In genomic region chr18:6775702-6776101, GRCh38 we compare ENCODE assay signal across 28 cellular contexts. TPM values are rescaled to one million over a fixed set of nuclear protein-coding genes. Genes with fewer than 3 reads are reported as not detected.
DNase-seq lines count a peak whose midpoint lies in the region; ATAC-seq and TF ChIP-seq lines count a peak whose summit lies in the region.
"Had no signal": no experiment of that assay in that cellular context is flagged by ENCODE, and none has a peak within 500 bp of the region (broad histone marks: within the 10 kb centered on the region; RNA-seq: fewer than 3 reads in every experiment).

No MANE protein-coding gene starts in this region.

- no peak overlapping the region for H3K4me2 ChIP-seq in IMR-90 (ENCODE audit: low read depth, low read length)
- H3K4me2 ChIP-seq: PC-9 had no signal

- peak overlapping the region; percentile 68 for H4K91ac ChIP-seq in IMR-90 (ENCODE audit: insufficient read depth, low read depth, low read length)

- H3K27me3 Mint-ChIP-seq in nephron progenitor cell (ENCODE audit: low read depth, poor library complexity): no peaks in the 10 kb centered on the region
- H3K27me3 Mint-ChIP-seq: activated CD4-positive, alpha-beta T cell treated with anti-CD3 and anti-CD28 coated beads, Interleukin-2, amount 10 ng/mL, durations not matched to agents 24 days and 14 days had no signal

- no CpG with 5 or more reads among the region's 2 CpGs for WGBS in IMR-90 (ENCODE audit: extremely low coverage in 2 of 2, insufficient read length in 1 of 2), 2 experiments

- H2AK9ac ChIP-seq in IMR-90 (replicated peaks; ENCODE audit: low read depth, low read length, poor library complexity): no peak overlapping the region

- CTCF ChIA-PET in IMR-90 (lab: Yijun Ruan, JAX): interaction anchor here (0.5 kb wide), 1 partner anchor 232 kb away, joined by 4 read pairs; no protein-coding TSS in a partner anchor

- peak overlapping the region; percentile 23; the same call in 1 of the 2 replicates for H3K4ac ChIP-seq in IMR-90 (ENCODE audit: low read depth, low read length)

- peak overlapping the region; percentile 39 to 85; a peak in 3 of 4 replicates for H4K8ac ChIP-seq in IMR-90 (ENCODE audit: low read depth in 2 of 2, low read length in 2 of 2)

- H3K4me3 Mint-ChIP-seq in nephron progenitor cell: no peak overlapping the region
- H3K4me3 Mint-ChIP-seq: activated CD4-positive, alpha-beta T cell treated with anti-CD3 and anti-CD28 coated beads, Interleukin-2, amount 10 ng/mL, durations not matched to agents 24 days and 14 days; CD14-positive monocyte; T-helper 2 cell treated with Interferon-gamma antibody and Interleukin-4, amounts not matched to agents 5 μg/mL and 100 μg/mL, for 36 hours had no signal

- no peak for TF ChIP-seq RAD21 in IMR-90 (IDR thresholded peaks at IDR 0.05; ENCODE audit: low read length)

- no peak overlapping the region for H2AFZ ChIP-seq in IMR-90 (replicated peaks; ENCODE audit: low read length, poor library complexity)
- H2AFZ ChIP-seq: PC-9 had no signal

- H2BK15ac ChIP-seq in IMR-90 (ENCODE audit: low read depth, low read length): peak overlapping the region; percentile 86; the same call in 1 of the 3 replicates

- BruUV-seq in IMR-90 (replicated peaks; lab: Mats Ljungman, UMichigan): no TSS peak

- peak overlapping the region; percentile 33; the same call in 1 of the 2 replicates for H2BK120ac ChIP-seq in IMR-90 (ENCODE audit: low read depth, low read length)

- dilution Hi-C loops in IMR-90 (cut with HindIII; ENCODE audit: low sequenced_read_pairs, unreplicated experiment): no loop called here

- no peaks in the 10 kb centered on the region for H3K9me3 Mint-ChIP-seq in nephron progenitor cell

- H3K9me1 ChIP-seq in IMR-90 (ENCODE audit: insufficient read depth, low read length): peaks cover 5% of the 10 kb centered on the region; the same call in 1 of the 2 replicates

- H3K56ac ChIP-seq in IMR-90 (ENCODE audit: extremely low read depth, insufficient read depth, low read length): peak overlapping the region; percentile 58; the same call in 1 of the 2 replicates

- peak overlapping the region; percentile 98; the same call in 1 of the 2 replicates for H3K27ac ChIP-seq in IMR-90 (ENCODE audit: insufficient read depth, low read length)
- H3K27ac ChIP-seq in brain microvascular endothelial cell: peak overlapping the region; percentile 23
- peak overlapping the region; percentile 15 for H3K27ac ChIP-seq in subcutaneous abdominal adipose tissue (ENCODE audit: low read depth, low read length)
- H3K27ac ChIP-seq: HL-60, lower lobe of right lung, PC-9, upper lobe of right lung had no signal

- H4K5ac ChIP-seq in IMR-90 (ENCODE audit: low read depth, low read length): peak overlapping the region; percentile 99

- peak overlapping the region; percentile 85 for H2BK5ac ChIP-seq in IMR-90 (ENCODE audit: low read depth, low read length, poor library complexity, severe bottlenecking)

- peak overlapping the region; percentile 86 for H3K27ac Mint-ChIP-seq in nephron progenitor cell
- H3K27ac Mint-ChIP-seq: activated CD4-positive, alpha-beta T cell treated with anti-CD3 and anti-CD28 coated beads, Interleukin-2, amount 10 ng/mL, durations not matched to agents 24 days and 14 days; CD14-positive monocyte; T-helper 2 cell treated with Interferon-gamma antibody and Interleukin-4, amounts not matched to agents 5 μg/mL and 100 μg/mL, for 36 hours had no signal

- in situ Hi-C loops in IMR-90 (cut with MboI; ENCODE audit: low sequenced_read_pairs): no loop called here
- in situ Hi-C loops in brain microvascular endothelial cell (cut with HindIII; ENCODE audit: low pct_ligation_motif_present, low sequenced_read_pairs): no loop called here

- H2AK5ac ChIP-seq in IMR-90 (ENCODE audit: low read depth, low read length): no peak overlapping the region

- H3K27me3 ChIP-seq in IMR-90 (ENCODE audit: control insufficient read depth, insufficient read depth, low read length): no peaks in the 10 kb centered on the region
- no peaks in the 10 kb centered on the region for H3K27me3 ChIP-seq in brain microvascular endothelial cell (replicated peaks)
- H3K27me3 ChIP-seq in subcutaneous abdominal adipose tissue (ENCODE audit: control insufficient read depth in 5 of 5, insufficient read depth in 4 of 5, low read length in 5 of 5): no peaks in the 10 kb centered on the region
- H3K27me3 ChIP-seq: upper lobe of right lung had no signal

- POLR2A ChIA-PET in IMR-90 (lab: Charles Lee; ENCODE audit: unreplicated experiment): no interaction called here

- H3K4me1 ChIP-seq in IMR-90 (ENCODE audit: control insufficient read depth, insufficient read depth, low read length) (peaks cover 17% of the 10 kb centered on the region), subcutaneous abdominal adipose tissue (ENCODE audit: control insufficient read depth in 5 of 5, insufficient read depth in 5 of 5, low read length in 5 of 5) (peaks cover 0 to 11% (median 8%) of the 10 kb centered on the region in 5 donors)
- H3K4me1 ChIP-seq: lower lobe of right lung, upper lobe of right lung had no signal

- TF ChIP-seq POLR2A in IMR-90 (IDR thresholded peaks at IDR 0.05; ENCODE audit: low read depth, low read length) (no peak), GM18505 (IDR thresholded peaks at IDR 0.05; ENCODE audit: borderline replicate concordance, extremely low read depth, insufficient read depth, insufficient read length) (no peak)

- DNase-seq in IMR-90 (no peak), brain microvascular endothelial cell (no peak), nephron progenitor cell (no peak), SIG-M5 treated with dmso at 0.1 percent for 504 hours (lab: John Stamatoyannopoulos, UW; ENCODE audit: unreplicated experiment) (no peak)
- DNase-seq: activated CD4-positive, alpha-beta T cell treated with anti-CD3 and anti-CD28 coated beads, Interleukin-2, amount 10 ng/mL, durations not matched to agents 24 days and 14 days; activated gamma-delta T cell; activated T-cell treated with anti-CD3 and anti-CD28 coated beads, Interleukin-2, amount 50 U/mL, for 1 hour; Calu3; dermis blood vessel endothelial cell; DND-41; islet precursor cell; Karpas-422; lower lobe of right lung; mucosa of descending colon; NCI-H1436; NCI-H446 treated with DMSO at 0.1 percent for 48 hours; PC-9; Right ventricle myocardium superior; stimulated activated CD4-positive, alpha-beta T cell treated with anti-CD3 and anti-CD28 coated beads, Interleukin-1b, Interleukin-23, amount 100 ng/mL, for 48 hours; stimulated activated CD8-positive, alpha-beta memory T cell treated with anti-CD3 and anti-CD28 coated beads, Interleukin-4, amount 100 ng/mL, for 48 hours; upper lobe of right lung had no signal

- no peak for TF ChIP-seq CTCF in IMR-90 (conservative IDR thresholded peaks at IDR 0.05; ENCODE audit: low read depth, low read length)
- no peak for TF ChIP-seq CTCF in brain microvascular endothelial cell (IDR thresholded peaks at IDR 0.05; ENCODE audit: low read depth, low read length, missing control alignments)
- no peak for TF ChIP-seq CTCF in nephron progenitor cell (IDR thresholded peaks at IDR 0.05)

- H3K36me3 ChIP-seq in IMR-90 (ENCODE audit: control insufficient read depth, insufficient read depth, low read length): peaks cover 4% of the 10 kb centered on the region; the same call in 1 of the 2 replicates
- H3K36me3 ChIP-seq in brain microvascular endothelial cell (replicated peaks): no peaks in the 10 kb centered on the region
- H3K36me3 ChIP-seq in subcutaneous abdominal adipose tissue (ENCODE audit: control insufficient read depth in 5 of 5, insufficient read depth in 5 of 5, low read length in 5 of 5): no peaks in the 10 kb centered on the region
- H3K36me3 ChIP-seq: lower lobe of right lung, upper lobe of right lung had no signal

- H3K18ac ChIP-seq in IMR-90 (ENCODE audit: low read depth, low read length): peak overlapping the region; percentile 99

- no peaks in the 10 kb centered on the region for H3K36me3 Mint-ChIP-seq in nephron progenitor cell (ENCODE audit: low read depth)
- H3K36me3 Mint-ChIP-seq: CD14-positive monocyte had no signal

- peaks cover 51% of the 10 kb centered on the region for H3K4me1 Mint-ChIP-seq in nephron progenitor cell
- H3K4me1 Mint-ChIP-seq: activated CD4-positive, alpha-beta T cell treated with anti-CD3 and anti-CD28 coated beads, Interleukin-2, amount 10 ng/mL, durations not matched to agents 24 days and 14 days; CD14-positive monocyte had no signal

- H3K14ac ChIP-seq in IMR-90 (replicated peaks; ENCODE audit: low read depth, low read length): no peak overlapping the region; the same call in 1 of the 2 replicates

- ATAC-seq in IMR-90 (ENCODE audit: low read depth) (no peak), GM18505 (IDR thresholded peaks at IDR 0.05; ENCODE audit: unreplicated experiment) (no peak), HG02763 (IDR thresholded peaks at IDR 0.05; ENCODE audit: unreplicated experiment) (no peak)
- ATAC-seq: mucosa of descending colon, upper lobe of right lung had no signal

- peaks cover 0 to 7% of the 10 kb centered on the region in 2 experiments; a peak in 1 of 4 replicates for H3K79me1 ChIP-seq in IMR-90 (ENCODE audit: low read depth in 1 of 2, low read length in 2 of 2)

- H3K9ac ChIP-seq in IMR-90 (ENCODE audit: low read depth, low read length): peak overlapping the region; percentile 44; the same call in 1 of the 2 replicates
- H3K9ac ChIP-seq in subcutaneous abdominal adipose tissue (ENCODE audit: low read length in 5 of 5): peak overlapping the region in 3 of 5 donors; percentile 14 to 61 (median 59)

- no peaks in the 10 kb centered on the region for H4K20me1 ChIP-seq in IMR-90 (ENCODE audit: insufficient read depth, low read length)

- no peaks in the 10 kb centered on the region for H3K9me3 ChIP-seq in IMR-90 (ENCODE audit: control insufficient read depth, insufficient read depth, low read length)
- no peaks in the 10 kb centered on the region for H3K9me3 ChIP-seq in subcutaneous abdominal adipose tissue (ENCODE audit: control insufficient read depth in 5 of 5, low read length in 5 of 5)
- H3K9me3 ChIP-seq: lower lobe of right lung, mucosa of descending colon, upper lobe of right lung had no signal

- intact Hi-C loops in IMR-90 (cut with micrococcal nuclease): loop anchor here (1.0 to 2.0 kb wide), 2 partner anchors 9 to 45 kb away; no protein-coding TSS in a partner anchor

- 0 out of 2 replicates have a peak overlapping the region, but pooled peaks have one; percentile 60 for H3K23ac ChIP-seq in IMR-90 (ENCODE audit: low read depth, low read length)

- peak overlapping the region; percentile 90; the same call in 1 of the 2 replicates for H2BK20ac ChIP-seq in IMR-90 (ENCODE audit: low read depth, low read length)

- H3K4me3 ChIP-seq in IMR-90 (ENCODE audit: insufficient read depth, low read depth, low read length) (no peak overlapping the region), brain microvascular endothelial cell (ENCODE audit: low read depth, low read length) (no peak overlapping the region), subcutaneous abdominal adipose tissue (ENCODE audit: low read depth in 1 of 5, low read length in 5 of 5) (peak overlapping the region in 1 of 5 donors; percentile 58)
- H3K4me3 ChIP-seq: lower lobe of right lung, mucosa of descending colon, PC-9, upper lobe of right lung had no signal

RNA-seq across cellular contexts. Expression of gene ARHGAP28, which starts 46.2 kb away (rescaled TPM):
- 2.8 and 3.8 TPM in 2 replicates for total RNA-seq in IMR-90 (2012; rRNA removed)
- 1.3 and 1.8 TPM in 2 replicates for polyA plus RNA-seq in IMR-90 (2012; rRNA removed)
- polyA plus RNA-seq in IMR-90 (2012; cell fraction: cytosol; rRNA removed): 0.56 and 0.70 TPM in 2 replicates
- 0.33 and 3.3 TPM in 2 replicates for polyA plus RNA-seq in IMR-90 (2012; cell fraction: nucleus; rRNA removed; ENCODE audit: low replicate concordance)
- total RNA-seq: activated CD4-positive, alpha-beta T cell treated with anti-CD3 and anti-CD28 coated beads, Interleukin-2, amount 10 ng/mL, durations not matched to agents 24 days and 14 days; activated CD8-positive, alpha-beta memory T cell treated with anti-CD3 and anti-CD28 coated beads for 36 hours; Calu3; PC-9 had no signal
- polyA plus RNA-seq: CD14-positive monocyte had no signal

Comparison
In these comparisons a context has a peak if more than half of its experiments do, and no peak if none do; other contexts are left out.
1. H3K27ac ChIP-seq: peak in every context shown above with its lines; median percentile 98 in IMR-90; 23 in brain microvascular endothelial cell; 15 in subcutaneous abdominal adipose tissue.